9 cellular contexts compared by ENCODE assay signal in the genomic region with DNA sequence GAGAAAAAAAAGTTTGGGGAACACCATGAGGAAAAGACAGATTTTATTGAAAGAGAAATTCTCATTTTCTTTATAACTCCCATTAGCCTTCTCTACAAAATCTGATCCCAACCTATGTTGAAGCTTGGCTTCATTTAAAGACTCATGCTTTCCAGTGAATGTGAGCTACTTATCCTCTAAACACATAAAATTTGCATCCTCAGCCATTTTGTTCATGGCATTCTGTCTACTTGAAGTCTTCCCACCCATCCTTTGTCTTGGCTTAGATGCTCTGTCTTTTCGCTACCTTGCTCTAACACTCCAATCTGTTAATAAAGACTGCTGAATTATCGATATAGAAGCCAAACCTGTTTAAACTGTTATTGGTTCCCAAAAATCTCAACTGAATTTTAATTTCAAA. TPM values are rescaled to one million over a fixed set of nuclear protein-coding genes. Genes with fewer than 3 reads are reported as not detected.
"Had no signal": no experiment of that assay in that cellular context is flagged by ENCODE, and none has a peak within 500 bp of the region (broad histone marks: within the 10 kb centered on the region; RNA-seq: fewer than 3 reads in every experiment).

No MANE protein-coding gene starts in this region.

- H3K27ac Mint-ChIP-seq: IgD-negative memory B cell had no signal

- H2AFZ ChIP-seq: GM23338 had no signal

- ATAC-seq: GM23338 had no signal

- H3K4me1 Mint-ChIP-seq: GM23338 had no signal

- H3K4me3 Mint-ChIP-seq: GM23338, H9, IgD-negative memory B cell had no signal

- H3K9me3 Mint-ChIP-seq: IgD-negative memory B cell had no signal

- FAIRE-seq: H1, H54, HTR-8/SVneo had no signal

- H3K27me3 Mint-ChIP-seq: IgD-negative memory B cell had no signal

- DNase-seq: H9, HCEC 1CT, KG1 had no signal

- H3K4me3 ChIP-seq: GM23338 had no signal

- H3K4me2 ChIP-seq: GM23338 had no signal

RNA-seq across cellular contexts. Expression of a gene that starts 39.3 kb away (rescaled TPM):
- total RNA-seq: HT-29 had no signal
